16 cellular contexts compared by ENCODE assay signal in the genomic region with DNA sequence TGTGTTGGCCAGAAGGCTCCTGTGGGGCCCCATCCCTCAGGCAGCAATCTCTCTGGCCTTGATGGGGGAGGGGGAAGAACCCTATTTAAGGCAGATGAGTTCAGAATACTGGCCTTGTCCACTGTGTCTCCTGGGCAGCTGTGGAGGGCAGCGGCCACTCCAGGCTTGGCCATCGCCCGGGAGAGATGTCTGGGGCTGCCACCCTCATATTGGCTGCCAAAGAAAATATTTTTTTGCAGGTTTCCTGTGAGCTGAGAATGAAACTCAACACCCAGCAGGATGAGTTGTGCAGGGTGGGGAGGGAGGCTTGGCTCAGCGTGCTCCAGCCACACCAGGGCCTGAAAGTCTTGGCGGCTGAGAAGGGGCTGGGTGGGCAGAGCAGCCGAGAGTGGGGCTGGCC. TPM values are rescaled to one million over a fixed set of nuclear protein-coding genes. Genes with fewer than 3 reads are reported as not detected.
DNase-seq lines count a peak whose midpoint lies in the region; ATAC-seq and TF ChIP-seq lines count a peak whose summit lies in the region.
"Had no signal": no experiment of that assay in that cellular context is flagged by ENCODE, and none has a peak within 500 bp of the region (broad histone marks: within the 10 kb centered on the region; RNA-seq: fewer than 3 reads in every experiment).

No MANE protein-coding gene starts in this region.

- peaks cover 13% of the 10 kb centered on the region for H3K4me1 ChIP-seq in HEK293 (ENCODE audit: control insufficient read depth, insufficient read depth, low read length)
- peaks cover 42% of the 10 kb centered on the region for H3K4me1 ChIP-seq in SJCRH30
- peaks cover 0 to 23% (median 20%) of the 10 kb centered on the region in 4 donors for H3K4me1 ChIP-seq in sigmoid colon

- POLR2A ChIA-PET in HEK293 (lab: Yijun Ruan, JAX) = no interaction called here

- peak; percentile 64 to 76 for DNase-seq in SJCRH30
- peak; percentile 55 for DNase-seq in fibroblast of gingiva (ENCODE audit: low read depth)
- peak; percentile 64 for DNase-seq in sigmoid colon
- no peak for DNase-seq in DMS114 treated with DMSO at 0.1 percent for 48 hours (lab: John Stamatoyannopoulos, UW; ENCODE audit: unreplicated experiment)
- no peak for DNase-seq in ACHN
- DNase-seq: H7; NCI-H1436; stimulated activated CD4-positive, alpha-beta T cell treated with anti-CD3 and anti-CD28 coated beads, Interleukin-2, amount 100 ng/mL, for 24 hours; stimulated activated naive CD8-positive, alpha-beta T cell treated with anti-CD3 and anti-CD28 coated beads, Interleukin-15, Interleukin-2, amounts not matched to agents 100 U/mL and 50 U/mL, for 24 hours; T1000 had no signal

- TF ChIP-seq EP300 in sigmoid colon (IDR thresholded peaks at IDR 0.05) = no peak

- CTCF ChIA-PET in HEK293 (lab: Yijun Ruan, JAX) = interaction anchor here (0.6 kb wide), 1 partner anchor 87 kb away, joined by 3 read pairs; no protein-coding TSS in a partner anchor

- no peak for TF ChIP-seq POLR2A in sigmoid colon (IDR thresholded peaks at IDR 0.05)

- H3K27ac ChIP-seq in HEK293 (ENCODE audit: extremely low read depth, low read depth, low read length) (no peak overlapping the region), SJCRH30 (peak overlapping the region; percentile 10; the same call in 1 of the 2 replicates), sigmoid colon (no peak overlapping the region)

- H3K4me3 ChIP-seq in HEK293 (ENCODE audit: low read depth, low read length) (no peak overlapping the region), SJCRH30 (0 out of 2 replicates have a peak overlapping the region, but pooled peaks have one; percentile 0), sigmoid colon (no peak overlapping the region)

- intact Hi-C loops in sigmoid colon (cut with DNase I) = loop anchor here (5.0 kb wide), 1 partner anchor 33 kb away; no protein-coding TSS in a partner anchor

- in situ Hi-C loops in ACHN (cut with HindIII; ENCODE audit: low pct_ligation_motif_present, low pct_unique_long_range_greater_than_20kb, low sequenced_read_pairs) = no loop called here

- no peaks in the 10 kb centered on the region for H3K9me3 ChIP-seq in HEK293 (ENCODE audit: control insufficient read depth, insufficient read depth, low read depth, low read length)
- no peaks in the 10 kb centered on the region for H3K9me3 ChIP-seq in SJCRH30 (replicated peaks)
- H3K9me3 ChIP-seq in sigmoid colon = no peaks in the 10 kb centered on the region

- TF ChIP-seq CTCF in HEK293 (tag by site-specific recombination; IDR thresholded peaks at IDR 0.05) (no peak), sigmoid colon (IDR thresholded peaks at IDR 0.05) (no peak)

- H3K27me3 ChIP-seq in SJCRH30 (peaks cover 13% of the 10 kb centered on the region; the same call in 1 of the 2 replicates), sigmoid colon (no peaks in the 10 kb centered on the region)

- ATAC-seq in GM21515 (IDR thresholded peaks at IDR 0.05; ENCODE audit: unreplicated experiment) = no peak
- ATAC-seq: activated CD4-positive, CD25-positive, alpha-beta regulatory T cell treated with anti-CD3 and anti-CD28 coated beads, Interleukin-2, amount 50 U/mL, for 24 hours; activated T-helper 17 cell treated with anti-CD3 and anti-CD28 coated beads, Interleukin-2, amount 50 U/mL, for 72 hours; sciatic nerve; stimulated activated naive CD8-positive, alpha-beta T cell treated with anti-CD3 and anti-CD28 coated beads, Interleukin-15, Interleukin-2, amounts not matched to agents 100 U/mL and 50 U/mL, for 24 hours had no signal

- no peaks in the 10 kb centered on the region for H3K36me3 ChIP-seq in HEK293 (ENCODE audit: control insufficient read depth in 2 of 2, insufficient read depth in 1 of 2, low read length in 2 of 2)
- H3K36me3 ChIP-seq in SJCRH30 = no peaks in the 10 kb centered on the region
- H3K36me3 ChIP-seq in sigmoid colon = no peaks in the 10 kb centered on the region

- 84 to 85% methylated on average over 6 of the region's 6 CpGs for WGBS in sigmoid colon, 2 donors

TF ChIP-seq in HEK293, 187 proteins besides CTCF, POLR2A, EP300 and RAD21:
- TF ChIP-seq ZNF600 (tag by site-specific recombination; IDR thresholded peaks at IDR 0.05) (0 out of 2 replicates have a peak, but pooled peaks have one; percentile 8), ZBTB17 (tag by site-specific recombination; IDR thresholded peaks at IDR 0.05) (peak; percentile 57; the same call in 1 of the 2 replicates), ZBTB8A (tag by site-specific recombination; IDR thresholded peaks at IDR 0.05) (peak; percentile 43; the same call in 1 of the 2 replicates), WT1 (tag by site-specific recombination; IDR thresholded peaks at IDR 0.05) (no peak), KLF1 (tag by site-specific recombination; IDR thresholded peaks at IDR 0.05) (0 out of 2 replicates have a peak, but pooled peaks have one; percentile 10)
TF ChIP-seq in HEK293: peak in this region for 4.

RNA-seq across cellular contexts. Expression of gene TIMP2, which starts 14.4 kb away (rescaled TPM):
- total RNA-seq in SJCRH30 (2014; rRNA removed; shearing (Covaris generic)) = 65.6 and 66.9 TPM in 2 replicates
- total RNA-seq in sigmoid colon = 100 to 1,000 TPM; 142 to 227 (median 151) TPM
- 10 to 100 TPM; 16.4 to 58.8 (median 47.4) TPM for polyA plus RNA-seq in sigmoid colon

RNA-seq across cellular contexts. Expression of gene CEP295NL, which starts 36.6 kb away (rescaled TPM):
- 1.3 TPM in 2 replicates for total RNA-seq in SJCRH30 (2014; rRNA removed; shearing (Covaris generic))
- total RNA-seq in sigmoid colon = 10 to 100 TPM in 1 of 4 donors, 1 to 10 TPM in 3; 1.3 to 13.8 (median 2.3) TPM
- under 1 TPM in 1 of 3 donors, not detected in 2; 0.89 TPM for polyA plus RNA-seq in sigmoid colon
- total RNA-seq: activated T-helper 17 cell treated with anti-CD3 and anti-CD28 coated beads, Interleukin-2, amount 50 U/mL, for 72 hours had no signal
- polyA plus RNA-seq: liver had no signal

RNA-seq across cellular contexts. Expression of gene LGALS3BP, which starts 40.1 kb away (rescaled TPM):
- total RNA-seq in SJCRH30 (2014; rRNA removed; shearing (Covaris generic)) = 140 and 142 TPM in 2 replicates
- total RNA-seq in sigmoid colon = 100 to 1,000 TPM; 134 to 277 (median 186) TPM
- 100 to 1,000 TPM in 2 of 3 donors, 10 to 100 TPM in 1; 92.5 to 415 (median 138) TPM for polyA plus RNA-seq in sigmoid colon

Comparison
In these comparisons a context has a peak if more than half of its experiments do, and no peak if none do; other contexts are left out.
1. DNase-seq: peak in SJCRH30 (2 of 2), fibroblast of gingiva (single experiment) and sigmoid colon (single experiment); none in DMS114 treated with DMSO at 0.1 percent for 48 hours (single experiment) and ACHN (single experiment).